ENCODE assay signal across 12 cellular contexts in the genomic region with DNA sequence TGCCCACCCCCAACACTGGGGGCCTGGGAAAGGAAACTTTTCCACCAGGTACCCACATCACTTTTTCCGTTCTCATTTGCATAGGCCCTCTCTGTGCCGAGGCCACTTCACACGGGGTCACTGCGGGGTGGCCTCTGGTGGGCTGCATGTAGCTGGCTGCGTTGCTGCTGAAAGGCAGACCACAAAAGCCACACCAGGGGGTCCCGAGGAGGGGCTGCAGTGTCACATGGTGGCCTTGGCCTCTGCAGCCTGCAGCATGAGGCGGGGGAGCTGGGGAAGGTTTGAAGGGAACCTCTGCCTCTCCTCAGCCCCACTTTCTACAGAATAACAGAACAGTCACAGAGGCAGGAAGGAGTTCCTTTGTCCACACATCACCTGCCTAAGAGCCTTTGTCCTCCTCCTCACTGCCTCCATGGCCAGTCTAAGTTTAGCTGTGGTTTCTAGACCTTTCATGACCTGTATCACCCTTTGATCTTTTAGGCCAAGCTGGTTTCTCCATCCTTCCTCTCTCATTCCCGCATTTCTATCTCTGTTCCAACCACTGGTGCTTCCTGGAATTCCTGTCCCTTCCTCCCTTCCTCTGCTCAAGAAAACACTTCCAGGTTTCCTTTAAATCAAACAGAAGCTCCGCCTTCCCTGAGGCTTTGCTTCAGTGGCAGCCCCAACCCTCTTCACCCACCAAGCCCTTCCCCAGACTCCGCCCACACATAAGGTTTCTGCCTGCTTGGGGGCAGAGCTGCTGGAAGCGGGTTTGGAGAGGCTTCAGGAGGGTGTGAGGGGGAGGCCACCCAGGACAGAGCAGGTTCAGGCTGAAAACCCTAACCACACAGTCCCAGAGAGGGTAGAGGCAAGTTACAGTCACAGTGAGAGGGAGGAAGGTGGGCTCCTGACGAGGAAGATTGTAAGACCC.
DNase-seq lines count a peak whose midpoint lies in the region; ATAC-seq, FAIRE-seq and TF ChIP-seq lines count a peak whose summit lies in the region.
"Had no signal": no experiment of that assay in that cellular context is flagged by ENCODE, and none has a peak within 500 bp of the region (broad histone marks: within the 10 kb centered on the region; RNA-seq: fewer than 3 reads in every experiment).

No MANE protein-coding gene starts in this region.

- no peaks in the 10 kb centered on the region for H3K9me3 Mint-ChIP-seq in naive B cell
- no peaks in the 10 kb centered on the region for H3K9me3 Mint-ChIP-seq in activated CD4-positive, alpha-beta T cell treated with anti-CD3 and anti-CD28 coated beads for 36 hours (ENCODE audit: low read depth)

- intact Hi-C loops in activated CD4-positive, alpha-beta T cell treated with anti-CD3 and anti-CD28 coated beads for 36 hours (cut with DNase I, micrococcal nuclease), result no loop called here

- H4K20me1 ChIP-seq in DND-41 (ENCODE audit: insufficient read depth, low read length) (no peaks in the 10 kb centered on the region), SK-N-SH (ENCODE audit: insufficient read depth) (no peaks in the 10 kb centered on the region)

- H3K79me2 ChIP-seq in DND-41 (ENCODE audit: insufficient read depth, low read length), result no peaks in the 10 kb centered on the region
- no peaks in the 10 kb centered on the region for H3K79me2 ChIP-seq in SK-N-SH (ENCODE audit: insufficient read depth)

- H3K27me3 ChIP-seq in DND-41 (ENCODE audit: insufficient read depth, low read length, poor library complexity), result no peaks in the 10 kb centered on the region
- H3K27me3 ChIP-seq in SK-N-SH (ENCODE audit: insufficient read depth), result no peaks in the 10 kb centered on the region

- peak overlapping the region in 5 of 6 donors; percentile 3 to 95 (median 81) for H3K27ac Mint-ChIP-seq in naive B cell
- no peak overlapping the region for H3K27ac Mint-ChIP-seq in activated CD4-positive, alpha-beta T cell treated with anti-CD3 and anti-CD28 coated beads for 36 hours

- H3F3A ChIP-seq in SK-N-SH (replicated peaks; ENCODE audit: insufficient read depth), result no peaks in the 10 kb centered on the region

- ATAC-seq in DND-41 (ENCODE audit: insufficient read depth, low read depth) (peak; percentile 55), naive B cell (ENCODE audit: low read depth in 2 of 2) (no peak)
- ATAC-seq in activated CD4-positive, alpha-beta T cell treated with anti-CD3 and anti-CD28 coated beads for 36 hours, result no peak

- H2AFZ ChIP-seq in DND-41 (ENCODE audit: low read depth, low read length) (no peak overlapping the region), SK-N-SH (ENCODE audit: low read depth) (no peak overlapping the region)

- H3K27ac ChIP-seq in DND-41 (ENCODE audit: low read length) (no peak overlapping the region), SK-N-SH (ENCODE audit: low read depth in 2 of 2, low read length in 1 of 2) (peak overlapping the region in 1 of 2 experiments; percentile 58; a peak in 1 of 4 replicates)
- H3K27ac ChIP-seq: coronary artery, HL-60 had no signal

- H3K27me3 Mint-ChIP-seq in naive B cell, result no peaks in the 10 kb centered on the region
- H3K27me3 Mint-ChIP-seq in activated CD4-positive, alpha-beta T cell treated with anti-CD3 and anti-CD28 coated beads for 36 hours, result no peaks in the 10 kb centered on the region

- peaks cover 37 to 66% (median 54%) of the 10 kb centered on the region in 3 donors for H3K4me1 Mint-ChIP-seq in naive B cell
- H3K4me1 Mint-ChIP-seq in activated CD4-positive, alpha-beta T cell treated with anti-CD3 and anti-CD28 coated beads for 36 hours, result peaks cover 23% of the 10 kb centered on the region

- H3K9ac ChIP-seq in DND-41 (ENCODE audit: low read depth, low read length) (no peak overlapping the region), SK-N-SH (no peak overlapping the region)

- no peaks in the 10 kb centered on the region for H3K36me3 Mint-ChIP-seq in naive B cell
- H3K36me3 Mint-ChIP-seq in activated CD4-positive, alpha-beta T cell treated with anti-CD3 and anti-CD28 coated beads for 36 hours (ENCODE audit: low read depth), result no peaks in the 10 kb centered on the region

- no peak for FAIRE-seq in HTR-8/SVneo (lab: Jason Lieb, UNC)
- FAIRE-seq: TTC549 had no signal

- H3K4me1 ChIP-seq in DND-41 (ENCODE audit: insufficient read depth, low read length) (peaks cover 34% of the 10 kb centered on the region), SK-N-SH (ENCODE audit: control insufficient read depth in 1 of 2, insufficient read depth in 2 of 2, low read depth in 1 of 2, low read length in 1 of 2) (peaks cover 8 to 58% of the 10 kb centered on the region in 2 experiments; a peak in 1 of 4 replicates)

- H3K9me3 ChIP-seq in DND-41 (ENCODE audit: insufficient read depth, low read length, severe bottlenecking), result no peaks in the 10 kb centered on the region
- H3K9me3 ChIP-seq in SK-N-SH, result no peaks in the 10 kb centered on the region

- no peak for TF ChIP-seq CTCF in DND-41 (IDR thresholded peaks at IDR 0.05; ENCODE audit: borderline replicate concordance, extremely low read depth, low read length, poor library complexity, severe bottlenecking)
- TF ChIP-seq CTCF in SK-N-SH (IDR thresholded peaks at IDR 0.05), result no peak

- CTCF ChIA-PET in SK-N-SH (lab: Yijun Ruan, JAX), result no interaction called here
- CTCF ChIA-PET in activated CD4-positive, alpha-beta T cell treated with anti-CD3 and anti-CD28 coated beads for 36 hours (lab: Charles Lee), result no interaction called here

- POLR2A ChIA-PET in SK-N-SH (lab: Yijun Ruan, JAX), result no interaction called here
- POLR2A ChIA-PET in activated CD4-positive, alpha-beta T cell treated with anti-CD3 and anti-CD28 coated beads for 36 hours (lab: Charles Lee), result no interaction called here

- DNase-seq in DND-41 (peak; percentile 60), HTR-8/SVneo (ENCODE audit: insufficient read length, low spot score) (peak; percentile 40), SK-N-SH (peak; percentile 60), naive B cell (no peak), SIG-M5 (lab: John Stamatoyannopoulos, UW) (no peak), amygdala (lab: John Stamatoyannopoulos, UW) (no peak), DMS153 (lab: John Stamatoyannopoulos, UW) (no peak)
- no peak for DNase-seq in activated CD4-positive, alpha-beta T cell treated with anti-CD3 and anti-CD28 coated beads for 36 hours
- DNase-seq: NCI-H226 had no signal

- 93% methylated on average over 11 of the region's 12 CpGs for WGBS in SK-N-SH (ENCODE audit: low lambda C conversion rate)

- TF ChIP-seq RAD21 in SK-N-SH (IDR thresholded peaks at IDR 0.05; ENCODE audit: low read length), result no peak

- TF ChIP-seq EP300 in SK-N-SH (IDR thresholded peaks at IDR 0.05; ENCODE audit: borderline replicate concordance in 1 of 2, low read depth in 1 of 2, low read length in 1 of 2), result no peak

- H3K9me2 ChIP-seq in SK-N-SH, result no peaks in the 10 kb centered on the region

- H3K4me3 ChIP-seq in DND-41 (ENCODE audit: low read depth in 1 of 2, low read length in 2 of 2) (no peak overlapping the region), SK-N-SH (ENCODE audit: low read depth in 2 of 2, low read length in 1 of 2) (no peak overlapping the region)
- H3K4me3 ChIP-seq: coronary artery had no signal

- H3K4me2 ChIP-seq in DND-41 (ENCODE audit: insufficient read depth, low read length) (no peak overlapping the region), SK-N-SH (no peak overlapping the region)

- H3K4me3 Mint-ChIP-seq in naive B cell, result peak overlapping the region in 5 of 8 donors; percentile 44 to 87 (median 62)
- H3K4me3 Mint-ChIP-seq in activated CD4-positive, alpha-beta T cell treated with anti-CD3 and anti-CD28 coated beads for 36 hours, result no peak overlapping the region

- no peaks in the 10 kb centered on the region for H3K36me3 ChIP-seq in DND-41 (ENCODE audit: insufficient read depth, low read length)
- no peaks in the 10 kb centered on the region for H3K36me3 ChIP-seq in SK-N-SH (replicated peaks in 1 of 2; ENCODE audit: control insufficient read depth in 1 of 2, insufficient read depth in 2 of 2, low read length in 1 of 2)

TF ChIP-seq in SK-N-SH, 30 proteins besides CTCF, POLR2A, EP300 and RAD21:
- TF ChIP-seq, protein P1, sequence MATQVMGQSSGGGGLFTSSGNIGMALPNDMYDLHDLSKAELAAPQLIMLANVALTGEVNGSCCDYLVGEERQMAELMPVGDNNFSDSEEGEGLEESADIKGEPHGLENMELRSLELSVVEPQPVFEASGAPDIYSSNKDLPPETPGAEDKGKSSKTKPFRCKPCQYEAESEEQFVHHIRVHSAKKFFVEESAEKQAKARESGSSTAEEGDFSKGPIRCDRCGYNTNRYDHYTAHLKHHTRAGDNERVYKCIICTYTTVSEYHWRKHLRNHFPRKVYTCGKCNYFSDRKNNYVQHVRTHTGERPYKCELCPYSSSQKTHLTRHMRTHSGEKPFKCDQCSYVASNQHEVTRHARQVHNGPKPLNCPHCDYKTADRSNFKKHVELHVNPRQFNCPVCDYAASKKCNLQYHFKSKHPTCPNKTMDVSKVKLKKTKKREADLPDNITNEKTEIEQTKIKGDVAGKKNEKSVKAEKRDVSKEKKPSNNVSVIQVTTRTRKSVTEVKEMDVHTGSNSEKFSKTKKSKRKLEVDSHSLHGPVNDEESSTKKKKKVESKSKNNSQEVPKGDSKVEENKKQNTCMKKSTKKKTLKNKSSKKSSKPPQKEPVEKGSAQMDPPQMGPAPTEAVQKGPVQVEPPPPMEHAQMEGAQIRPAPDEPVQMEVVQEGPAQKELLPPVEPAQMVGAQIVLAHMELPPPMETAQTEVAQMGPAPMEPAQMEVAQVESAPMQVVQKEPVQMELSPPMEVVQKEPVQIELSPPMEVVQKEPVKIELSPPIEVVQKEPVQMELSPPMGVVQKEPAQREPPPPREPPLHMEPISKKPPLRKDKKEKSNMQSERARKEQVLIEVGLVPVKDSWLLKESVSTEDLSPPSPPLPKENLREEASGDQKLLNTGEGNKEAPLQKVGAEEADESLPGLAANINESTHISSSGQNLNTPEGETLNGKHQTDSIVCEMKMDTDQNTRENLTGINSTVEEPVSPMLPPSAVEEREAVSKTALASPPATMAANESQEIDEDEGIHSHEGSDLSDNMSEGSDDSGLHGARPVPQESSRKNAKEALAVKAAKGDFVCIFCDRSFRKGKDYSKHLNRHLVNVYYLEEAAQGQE (IDR thresholded peaks at IDR 0.05; ENCODE audit: low read depth, low read length), result no peak
- no peak for TF ChIP-seq MEF2A (IDR thresholded peaks at IDR 0.05; ENCODE audit: borderline replicate concordance, low read depth)

Comparison
In these comparisons a context has a peak if more than half of its experiments do, and no peak if none do; other contexts are left out.
1. DNase-seq: peak in DND-41 (single experiment), HTR-8/SVneo (single experiment) and SK-N-SH (single experiment); none in naive B cell (single experiment), SIG-M5 (single experiment), amygdala (0 of 56), activated CD4-positive, alpha-beta T cell treated with anti-CD3 and anti-CD28 coated beads for 36 hours (single experiment) and DMS153 (single experiment).